Comparison of ENCODE assay signal across 8 cellular contexts in the genomic region with DNA sequence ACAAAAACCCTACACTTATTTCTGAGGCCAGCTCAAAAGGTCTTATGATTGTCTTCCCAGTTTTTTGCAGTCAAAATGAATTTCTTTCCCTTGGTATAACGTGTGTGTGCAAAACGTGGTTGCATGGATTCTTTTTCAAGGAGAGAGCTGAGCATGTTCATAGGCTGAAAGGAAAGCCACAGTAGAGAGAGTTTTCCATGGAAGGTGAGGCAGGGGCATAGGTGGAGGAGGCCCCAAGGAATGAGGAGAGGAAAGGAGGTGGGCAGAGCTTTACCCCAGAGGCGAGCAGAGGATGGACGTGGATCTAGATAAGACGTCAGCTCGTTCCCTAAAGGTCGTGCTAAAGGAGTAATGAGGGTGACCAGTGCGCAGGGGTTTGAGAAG. TPM values are rescaled to one million over a fixed set of nuclear protein-coding genes. Genes with fewer than 3 reads are reported as not detected.
DNase-seq lines count a peak whose midpoint lies in the region; ATAC-seq and TF ChIP-seq lines count a peak whose summit lies in the region.

No MANE protein-coding gene starts in this region.

- CTCF ChIA-PET in T-cell (lab: Charles Lee): interaction anchor here (0.6 to 1.5 kb wide), 13 partner anchors 9 to 224 kb away, joined by 3 to 17 read pairs (median 5); partner anchors contain the start of genes CENPV (in 1 of the 2), TRPV2 (in 1 of the 2) and UBB (in 1 of the 2)

- peak overlapping the region; percentile 92 for H3K27ac ChIP-seq in hepatocyte
- peak overlapping the region; percentile 90 to 94 (median 92) for H3K27ac ChIP-seq in stomach

- intact Hi-C loops in stomach (cut with DNase I; ENCODE audit: low total_unique reads): no loop called here

- no peak for DNase-seq in T-helper 2 cell treated with Interferon-gamma antibody and Interleukin-4, amounts not matched to agents 5 μg/mL and 100 μg/mL, for 36 hours (ENCODE audit: low spot score)
- DNase-seq in T-helper 2 cell: no peak
- DNase-seq in T-cell: no peak
- DNase-seq in hepatocyte (ENCODE audit: low spot score): no peak
- no peak for DNase-seq in stomach
- DNase-seq in DMS153 (lab: John Stamatoyannopoulos, UW): no peak
- no peak for DNase-seq in middle frontal gyrus (ENCODE audit: extremely low spot score, low spot score)
- no peak for DNase-seq in NCI-H1105 treated with DMSO at 0.1 percent for 48 hours (lab: John Stamatoyannopoulos, UW)

- peak overlapping the region; percentile 99 for H3K4me3 Mint-ChIP-seq in T-helper 2 cell treated with Interferon-gamma antibody and Interleukin-4, amounts not matched to agents 5 μg/mL and 100 μg/mL, for 36 hours
- peak overlapping the region; percentile 97 to 100 (median 97) for H3K4me3 Mint-ChIP-seq in T-cell

- H3K4me3 ChIP-seq in hepatocyte (peak overlapping the region; percentile 9), stomach (peak overlapping the region; percentile 78 to 99 (median 94))

- H3K36me3 Mint-ChIP-seq in T-helper 2 cell treated with Interferon-gamma antibody and Interleukin-4, amounts not matched to agents 5 μg/mL and 100 μg/mL, for 36 hours (ENCODE audit: low read depth): peaks cover 57% of the 10 kb centered on the region
- H3K36me3 Mint-ChIP-seq in T-cell: peaks cover 29% of the 10 kb centered on the region

- no peaks in the 10 kb centered on the region for H3K9me3 Mint-ChIP-seq in T-helper 2 cell treated with Interferon-gamma antibody and Interleukin-4, amounts not matched to agents 5 μg/mL and 100 μg/mL, for 36 hours
- H3K9me3 Mint-ChIP-seq in T-cell: no peaks in the 10 kb centered on the region

- H3K27me3 Mint-ChIP-seq in T-helper 2 cell treated with Interferon-gamma antibody and Interleukin-4, amounts not matched to agents 5 μg/mL and 100 μg/mL, for 36 hours (ENCODE audit: low read depth): no peaks in the 10 kb centered on the region
- H3K27me3 Mint-ChIP-seq in T-cell: no peaks in the 10 kb centered on the region

- H3K4me1 ChIP-seq in hepatocyte (ENCODE audit: insufficient read depth) (peaks cover 33% of the 10 kb centered on the region), stomach (peaks cover 26 to 46% (median 40%) of the 10 kb centered on the region in 4 donors)

- TF ChIP-seq CTCF in hepatocyte (IDR thresholded peaks at IDR 0.05; ENCODE audit: poor library complexity) (no peak), stomach (IDR thresholded peaks at IDR 0.05) (no peak)

- peak overlapping the region; percentile 98 for H3K27ac Mint-ChIP-seq in T-helper 2 cell treated with Interferon-gamma antibody and Interleukin-4, amounts not matched to agents 5 μg/mL and 100 μg/mL, for 36 hours
- peak overlapping the region; percentile 97 to 98 for H3K27ac Mint-ChIP-seq in T-cell

- POLR2A ChIA-PET in T-cell (lab: Charles Lee): interaction anchor here (0.6 to 1.6 kb wide), 6 partner anchors 22 to 524 kb away, joined by 3 to 19 read pairs (median 7); partner anchors contain the start of gene UBB (in 1 of the 2)

- peaks cover 37% of the 10 kb centered on the region for H3K79me2 ChIP-seq in hepatocyte

- TF ChIP-seq POLR2A in stomach (IDR thresholded peaks at IDR 0.05): no peak

- TF ChIP-seq EP300 in stomach (IDR thresholded peaks at IDR 0.05): no peak

- H3K27me3 ChIP-seq in hepatocyte (no peaks in the 10 kb centered on the region), stomach (no peaks in the 10 kb centered on the region)

- H3K9me3 ChIP-seq in hepatocyte (ENCODE audit: low read depth) (no peaks in the 10 kb centered on the region), stomach (no peaks in the 10 kb centered on the region)

- H3K9me2 ChIP-seq in hepatocyte (replicated peaks; ENCODE audit: insufficient read depth): no peaks in the 10 kb centered on the region

- H3K36me3 ChIP-seq in hepatocyte (replicated peaks; ENCODE audit: insufficient read depth, low read depth): peaks cover 4% of the 10 kb centered on the region
- peaks cover 20 to 39% (median 27%) of the 10 kb centered on the region in 4 donors for H3K36me3 ChIP-seq in stomach

- peaks cover 37% of the 10 kb centered on the region for H4K20me1 ChIP-seq in hepatocyte (ENCODE audit: insufficient read depth, poor library complexity, severe bottlenecking)

- H3K4me2 ChIP-seq in hepatocyte: peak overlapping the region; percentile 74

- peak in 2 of 4 experiments; percentile 1 for ATAC-seq in T-cell (replicated peaks in 1 of 4)

- peak overlapping the region; percentile 39 for H2AFZ ChIP-seq in hepatocyte

- 29% methylated on average over 8 of the region's 8 CpGs for WGBS in hepatocyte (ENCODE audit: low lambda C conversion rate, missing lambda C conversion rate)
- 10 to 17% (median 15%) methylated on average over 8 of the region's 8 CpGs for WGBS in stomach, 5 donors

- H3K4me1 Mint-ChIP-seq in T-helper 2 cell treated with Interferon-gamma antibody and Interleukin-4, amounts not matched to agents 5 μg/mL and 100 μg/mL, for 36 hours (ENCODE audit: low read depth): peaks cover 31% of the 10 kb centered on the region
- peaks cover 44 to 55% (median 51%) of the 10 kb centered on the region in 3 donors for H3K4me1 Mint-ChIP-seq in T-cell

RNA-seq across cellular contexts. Expression of gene TRPV2, which starts 22.8 kb away (rescaled TPM):
- 100 to 1,000 TPM in 4 of 5 donors, 10 to 100 TPM in 1; 91.3 to 127 (median 122) TPM for total RNA-seq in T-cell
- 1.8 and 7.7 TPM in 2 replicates for total RNA-seq in hepatocyte
- polyA plus RNA-seq in hepatocyte: 10.1 and 15.2 TPM in 2 replicates
- 10 to 100 TPM in 1 of 5 donors, 1 to 10 TPM in 3, under 1 TPM in 1; 0.58 to 24.8 (median 4.5) TPM for total RNA-seq in stomach
- 1 to 10 TPM; 5.3 to 8.8 (median 6.4) TPM for polyA plus RNA-seq in stomach

RNA-seq across cellular contexts. Expression of gene LRRC75A, which starts 53.8 kb away (rescaled TPM):
- total RNA-seq in T-cell: 1 to 10 TPM; 3.5 to 7.8 (median 5.4) TPM
- 15.0 and 18.0 TPM in 2 replicates for total RNA-seq in hepatocyte
- polyA plus RNA-seq in hepatocyte: 7.7 and 10.7 TPM in 2 replicates
- 100 to 1,000 TPM in 1 of 5 donors, 10 to 100 TPM in 2, 1 to 10 TPM in 2; 1.1 to 306 (median 14.5) TPM for total RNA-seq in stomach
- polyA plus RNA-seq in stomach: 1 to 10 TPM; 2.6 to 4.0 (median 3.4) TPM

RNA-seq across cellular contexts. Expression of gene UBB, which starts 57.3 kb away (rescaled TPM):
- total RNA-seq in T-cell (100 to 1,000 TPM; 669 to 892 (median 718) TPM), hepatocyte (1,250 and 1,335 TPM in 2 replicates), stomach (100 to 1,000 TPM; 621 to 929 (median 784) TPM)
- polyA plus RNA-seq in hepatocyte (2,041 and 2,117 TPM in 2 replicates), stomach (1,000 to 10,000 TPM in 2 of 3 donors, 100 to 1,000 TPM in 1; 969 to 2,679 (median 1,248) TPM)
